ENCODE assay signal across 1 cellular context in genomic region chr2:224221455-224221913, GRCh38.
TF ChIP-seq lines count a peak whose summit lies in the region.

No MANE protein-coding gene starts in this region.

TF ChIP-seq in HCT116, 20 proteins besides CTCF, POLR2A, EP300 and RAD21 (continued from another document):
- TF ChIP-seq ZBTB33 (IDR thresholded peaks at IDR 0.05; ENCODE audit: extremely low read depth, insufficient replicate concordance, low read length) (no peak), JUND (IDR thresholded peaks at IDR 0.05) (no peak; the same call in 1 of the 2 replicates), TCF7L2 (IDR thresholded peaks at IDR 0.05; ENCODE audit: borderline replicate concordance, extremely low read depth, insufficient read depth, insufficient read length) (no peak), MAX (IDR thresholded peaks at IDR 0.05) (peak; percentile 28; the same call in 1 of the 2 replicates), POLR2AphosphoS5 (IDR thresholded peaks at IDR 0.05; ENCODE audit: low read depth, low read length) (no peak), CBX3 (IDR thresholded peaks at IDR 0.05; ENCODE audit: low read depth) (no peak)
